4 cellular contexts compared by ENCODE assay signal in the genomic region with DNA sequence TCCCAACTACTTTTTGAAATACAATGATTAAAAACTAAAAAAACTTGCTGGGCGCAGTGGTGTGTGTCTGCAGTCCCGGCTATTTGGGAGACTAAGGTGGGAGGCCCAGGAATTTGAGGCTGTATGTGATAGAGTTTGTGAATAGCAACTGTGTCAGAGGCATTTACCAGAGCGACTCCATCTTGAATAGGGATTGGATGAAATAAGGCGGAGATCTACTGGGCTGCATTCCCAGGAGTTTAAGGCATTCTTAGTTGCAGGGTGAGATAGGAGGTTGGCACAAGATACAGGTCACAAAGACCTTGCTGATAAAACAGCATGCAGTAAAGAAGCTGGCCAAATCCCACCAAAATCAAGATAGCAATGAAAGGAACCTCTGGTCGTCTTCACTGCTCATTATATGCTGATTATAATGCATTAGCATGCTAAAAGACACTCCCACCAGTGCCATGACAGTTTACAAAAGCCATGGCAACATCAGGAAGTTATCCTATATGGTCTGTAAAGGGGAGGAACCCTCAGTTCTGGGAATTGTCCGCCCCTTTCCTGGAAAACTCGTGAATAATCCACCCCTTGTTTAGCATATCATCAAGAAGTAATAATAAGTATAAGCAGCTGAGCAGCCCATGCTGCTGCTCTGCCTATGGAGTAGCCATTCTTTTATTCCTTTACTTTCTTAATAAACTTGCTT. TPM values are rescaled to one million over a fixed set of nuclear protein-coding genes. Genes with fewer than 3 reads are reported as not detected.
"Had no signal": no experiment of that assay in that cellular context is flagged by ENCODE, and none has a peak within 500 bp of the region (broad histone marks: within the 10 kb centered on the region; RNA-seq: fewer than 3 reads in every experiment).

No MANE protein-coding gene starts in this region.

RNA-seq across cellular contexts. Expression of a gene that starts 51.8 kb away (rescaled TPM):
- total RNA-seq: activated CD8-positive, alpha-beta memory T cell treated with anti-CD3 and anti-CD28 coated beads for 36 hours; activated T-helper 2 cell treated with anti-CD3 and anti-CD28 coated beads, Interferon-gamma antibody, Interleukin-2, Interleukin-4, amounts not matched to agents 10 μg/mL and 5 μg/mL and 100 μg/mL, durations not matched to agents 14 hours and 24 hours and 36 hours; left ventricle myocardium inferior; natural killer cell had no signal
